Comparison of ENCODE assay signal across 8 cellular contexts in the genomic region with DNA sequence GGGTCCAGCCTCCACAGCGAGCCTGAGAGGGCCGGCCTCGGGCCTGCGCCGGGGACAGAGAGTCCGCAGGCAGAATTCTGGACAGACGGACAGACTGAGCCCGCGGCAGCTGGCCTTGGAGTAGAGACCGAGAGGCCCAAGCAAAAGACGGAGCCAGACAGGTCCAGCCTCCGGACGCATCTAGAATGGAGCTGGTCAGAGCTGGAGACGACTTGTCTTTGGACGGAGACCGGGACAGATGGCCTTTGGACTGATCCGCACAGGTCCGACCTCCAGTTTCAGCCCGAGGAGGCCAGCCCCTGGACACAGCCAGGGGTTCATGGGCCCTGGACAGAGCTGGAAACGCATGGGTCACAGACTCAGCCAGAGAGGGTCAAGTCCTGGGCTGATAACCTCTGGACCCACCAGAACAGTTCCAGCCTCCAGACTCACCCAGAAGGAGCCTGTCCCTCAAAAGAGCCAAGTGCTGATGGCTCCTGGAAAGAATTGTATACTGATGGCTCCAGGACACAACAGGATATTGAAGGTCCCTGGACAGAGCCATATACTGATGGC.
DNase-seq lines count a peak whose midpoint lies in the region; ATAC-seq and TF ChIP-seq lines count a peak whose summit lies in the region.

No MANE protein-coding gene starts in this region.

- peaks cover 22% of the 10 kb centered on the region for H3K36me3 Mint-ChIP-seq in nephron (ENCODE audit: low read depth)

- H3K4me3 Mint-ChIP-seq in nephron: peak overlapping the region; percentile 96 to 99 (median 96)

- H3K27me3 ChIP-seq in endocrine pancreas (ENCODE audit: control insufficient read depth, insufficient read depth, low read length): no peaks in the 10 kb centered on the region

- no peaks in the 10 kb centered on the region for H3K4me1 ChIP-seq in endocrine pancreas (ENCODE audit: control insufficient read depth, insufficient read depth, low read length)

- ATAC-seq in GM18517 (IDR thresholded peaks at IDR 0.05; ENCODE audit: unreplicated experiment) (peak; percentile 4), HG03097 (IDR thresholded peaks at IDR 0.05; ENCODE audit: low FRiP score, unreplicated experiment) (no peak)

- H3K4me1 Mint-ChIP-seq in nephron: peaks cover 32% of the 10 kb centered on the region

- no peaks in the 10 kb centered on the region for H3K36me3 ChIP-seq in endocrine pancreas (ENCODE audit: control insufficient read depth, insufficient read depth, low read length)

- peak overlapping the region; percentile 97 for H3K9ac ChIP-seq in endocrine pancreas (ENCODE audit: control insufficient read depth, insufficient read depth, low read length)

- H3K4me3 ChIP-seq in endocrine pancreas (ENCODE audit: control insufficient read depth, insufficient read depth, low read length): peak overlapping the region; percentile 74

- DNase-seq in NCI-H345 treated with DMSO at 0.1 percent for 48 hours (lab: John Stamatoyannopoulos, UW; ENCODE audit: unreplicated experiment) (peak; percentile 16), NK-92 (lab: John Stamatoyannopoulos, UW; ENCODE audit: unreplicated experiment) (no peak), NCI-H510A (lab: John Stamatoyannopoulos, UW) (no peak), NCI-H1092 (lab: John Stamatoyannopoulos, UW) (no peak)

- H3K9me3 Mint-ChIP-seq in nephron: no peaks in the 10 kb centered on the region

- peak overlapping the region; percentile 86 to 99 (median 97) for H3K27ac Mint-ChIP-seq in nephron

- H3K27me3 Mint-ChIP-seq in nephron (ENCODE audit: low read depth): no peaks in the 10 kb centered on the region

- H3K9me3 ChIP-seq in endocrine pancreas (ENCODE audit: control insufficient read depth, low read length): no peaks in the 10 kb centered on the region

- TF ChIP-seq CTCF in nephron (IDR thresholded peaks at IDR 0.05; ENCODE audit: unreplicated experiment in 3 of 3): no peak
